In genomic region chr5:52655163-52655562, GRCh38 we compare ENCODE assay signal across 31 cellular contexts.
"Had no signal": no experiment of that assay in that cellular context is flagged by ENCODE, and none has a peak within 500 bp of the region (broad histone marks: within the 10 kb centered on the region; RNA-seq: fewer than 3 reads in every experiment).

No MANE protein-coding gene starts in this region.

- ATAC-seq: activated naive CD4-positive, alpha-beta T cell treated with anti-CD3 and anti-CD28 coated beads, Interleukin-2, amount 50 U/mL, for 72 hours; activated naive CD8-positive, alpha-beta T cell treated with anti-CD3 and anti-CD28 coated beads, Interleukin-2, amount 50 U/mL, for 24 hours; activated T-cell treated with anti-CD3 and anti-CD28 coated beads, Interleukin-2, amount 50 U/mL, for 4 hours; activated T-cell treated with anti-CD3 and anti-CD28 coated beads, Interleukin-2, amount 50 U/mL, for 72 hours; activated T-helper 17 cell treated with anti-CD3 and anti-CD28 coated beads, Interleukin-2, amount 50 U/mL, for 72 hours; body of pancreas had no signal

- DNase-seq: activated effector memory CD4-positive, alpha-beta T cell treated with anti-CD3 and anti-CD28 coated beads, Interleukin-2, amount 50 U/mL, for 16 hours; activated effector memory CD4-positive, alpha-beta T cell treated with Interleukin-2 at 50 U/mL for 16 hours; activated gamma-delta T cell; activated gamma-delta T cell treated with Interleukin-2 at 50 U/mL for 16 hours; activated naive CD4-positive, alpha-beta T cell; activated naive CD4-positive, alpha-beta T cell treated with anti-CD3 and anti-CD28 coated beads for 36 hours; activated naive CD4-positive, alpha-beta T cell treated with anti-CD3 and anti-CD28 coated beads, Interleukin-2, amount 10 ng/mL, durations not matched to agents 7 days and 5 days; activated naive CD4-positive, alpha-beta T cell treated with anti-CD3 and anti-CD28 coated beads, Interleukin-2, amount 50 U/mL, for 16 hours; activated naive CD4-positive, alpha-beta T cell treated with Interleukin-2 at 50 U/mL for 16 hours; activated naive CD8-positive, alpha-beta T cell treated with anti-CD3 and anti-CD28 coated beads for 36 hours; activated naive CD8-positive, alpha-beta T cell treated with anti-CD3 and anti-CD28 coated beads, Interleukin-2, amount 10 ng/mL, durations not matched to agents 7 days and 5 days; activated naive CD8-positive, alpha-beta T cell treated with anti-CD3 and anti-CD28 coated beads, Interleukin-2, amount 50 U/mL, for 24 hours; activated T-cell treated with anti-CD3 and anti-CD28 coated beads, Interleukin-2, amount 50 U/mL, for 24 hours; activated T-cell treated with anti-CD3 and anti-CD28 coated beads, Interleukin-2, amount 50 U/mL, for 4 hours; activated T-cell treated with anti-CD3 and anti-CD28 coated beads, Interleukin-2, amount 50 U/mL, for 48 hours; activated T-cell treated with anti-CD3 and anti-CD28 coated beads, Interleukin-2, amount 50 U/mL, for 72 hours; adrenal gland; amniotic stem cell; amygdala; anterior cingulate cortex; aorta; body of pancreas; brain microvascular endothelial cell; caudate nucleus; central memory CD4-positive, alpha-beta T cell; cerebellar nuclear complex had no signal

- H3K9me3 ChIP-seq: adrenal gland, ascending aorta, body of pancreas, breast epithelium had no signal

- H3K27ac ChIP-seq: adrenal gland, ascending aorta, body of pancreas, brain microvascular endothelial cell, breast epithelium, cardiac muscle cell had no signal

- H3K4me1 ChIP-seq: adrenal gland, ascending aorta, breast epithelium had no signal

- H3K27me3 ChIP-seq: adrenal gland, ascending aorta, body of pancreas, brain microvascular endothelial cell, breast epithelium, cardiac muscle cell had no signal

- H3K36me3 ChIP-seq: adrenal gland, ascending aorta, brain microvascular endothelial cell, breast epithelium, cardiac muscle cell had no signal

- H3K4me3 ChIP-seq: adrenal gland, ascending aorta, body of pancreas, breast epithelium, cardiac muscle cell had no signal
